ENCODE assay signal across 9 cellular contexts in the genomic region with DNA sequence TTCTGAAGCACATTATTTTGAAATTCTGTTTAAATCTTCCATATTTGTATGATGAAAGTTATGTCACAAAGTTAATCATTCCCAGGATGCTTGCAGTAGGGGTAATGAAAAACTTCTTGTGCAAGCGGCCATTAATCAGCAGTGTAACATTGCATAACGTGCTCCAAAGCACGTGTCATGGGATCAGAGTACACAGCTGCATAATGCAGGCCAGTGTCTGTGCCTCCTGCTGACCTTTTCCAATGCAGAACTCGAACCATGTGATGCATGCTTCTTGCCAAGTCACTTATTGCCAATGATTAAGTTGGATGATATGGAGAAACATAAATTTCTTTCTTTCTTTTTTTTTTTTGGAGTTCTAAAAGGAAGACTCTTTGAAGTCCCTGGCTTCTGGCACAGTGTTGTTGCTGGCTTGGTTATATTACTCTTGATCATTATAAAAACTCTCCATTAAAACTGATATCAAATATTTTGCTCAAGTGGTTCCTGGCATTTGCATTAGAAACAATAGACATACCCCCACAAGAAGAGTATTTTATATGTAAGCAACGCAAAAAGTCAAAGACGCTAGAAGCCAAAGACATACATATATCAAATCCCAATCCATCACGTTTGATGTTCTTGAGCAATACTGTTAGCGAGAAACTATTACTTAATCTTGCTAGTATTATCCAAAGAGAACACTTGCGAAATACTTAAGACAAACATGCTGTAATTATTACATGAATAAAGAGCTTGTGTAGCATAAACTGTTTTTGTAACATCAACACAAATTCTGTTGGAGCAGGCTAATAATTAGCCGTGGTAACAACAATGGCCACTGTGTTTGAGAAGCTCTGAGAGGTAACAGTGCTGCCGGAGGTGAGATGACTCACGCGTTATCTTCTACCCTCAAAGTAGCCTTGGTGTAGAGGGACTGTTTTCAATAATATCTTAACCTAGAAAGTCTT.
DNase-seq lines count a peak whose midpoint lies in the region; ATAC-seq, FAIRE-seq and TF ChIP-seq lines count a peak whose summit lies in the region.
"Had no signal": no experiment of that assay in that cellular context is flagged by ENCODE, and none has a peak within 500 bp of the region (broad histone marks: within the 10 kb centered on the region; RNA-seq: fewer than 3 reads in every experiment).

No MANE protein-coding gene starts in this region.

- FAIRE-seq in frontal cortex (lab: Jason Lieb, UNC) = no peak

- H3K27ac Mint-ChIP-seq in type B pancreatic cell = peak overlapping the region; percentile 84

- no peak overlapping the region for H2AFZ ChIP-seq in mammary epithelial cell (ENCODE audit: low read depth, low read length)

- no peaks in the 10 kb centered on the region for H3K9me3 ChIP-seq in mammary epithelial cell (replicated peaks; ENCODE audit: insufficient read depth, low read length)
- no peaks in the 10 kb centered on the region for H3K9me3 ChIP-seq in liver (ENCODE audit: control insufficient read depth in 4 of 4, low read length in 3 of 4)

- H3K4me1 ChIP-seq in mammary epithelial cell (ENCODE audit: insufficient read depth, low read length) = peaks cover 41% of the 10 kb centered on the region
- H3K4me1 ChIP-seq in liver (ENCODE audit: control insufficient read depth in 4 of 4, insufficient read depth in 4 of 4, low read length in 3 of 4) = peaks cover 8 to 43% (median 17%) of the 10 kb centered on the region in 4 donors

- H3K4me3 Mint-ChIP-seq in type B pancreatic cell = peak overlapping the region; percentile 66

- H3K9me3 Mint-ChIP-seq in type B pancreatic cell = no peaks in the 10 kb centered on the region

- H3K9ac ChIP-seq in mammary epithelial cell (ENCODE audit: insufficient read depth, low read length) (no peak overlapping the region), liver (ENCODE audit: low read depth in 1 of 2, low read length in 2 of 2) (peak overlapping the region in 1 of 2 donors; percentile 33)

- H3K27ac ChIP-seq in mammary epithelial cell (ENCODE audit: insufficient read depth, low read depth, low read length) (peak overlapping the region; percentile 73), liver (ENCODE audit: low read depth in 1 of 2, low read length in 2 of 2) (peak overlapping the region; percentile 98 to 99)

- H3K27me3 Mint-ChIP-seq in type B pancreatic cell = no peaks in the 10 kb centered on the region

- H3K4me3 ChIP-seq in AG09309 (ENCODE audit: control insufficient read depth, low read depth, low read length) (no peak overlapping the region), LNCaP clone FGC (ENCODE audit: low read depth, low read length) (no peak overlapping the region), mammary epithelial cell (replicated peaks in 1 of 3; ENCODE audit: insufficient read depth in 1 of 3, low read depth in 2 of 3, low read length in 3 of 3) (no peak overlapping the region), liver (ENCODE audit: low read depth in 1 of 3, low read length in 3 of 3) (no peak overlapping the region)
- H3K4me3 ChIP-seq: GM12878 had no signal

- no TSS peak for BruUV-seq in mammary epithelial cell (replicated peaks; lab: Mats Ljungman, UMichigan)

- no peaks in the 10 kb centered on the region for H3K79me2 ChIP-seq in mammary epithelial cell (ENCODE audit: insufficient read depth, low read length)

- H4K20me1 ChIP-seq in mammary epithelial cell (ENCODE audit: insufficient read depth, low read length) = no peaks in the 10 kb centered on the region

- 1% methylated on average over 13 of the region's 13 CpGs for WGBS in mammary epithelial cell (ENCODE audit: low coverage, missing lambda C conversion rate)
- whole genome bisulfite sequencing in liver = 20% methylated on average over 13 of the region's 13 CpGs

- in situ Hi-C loops in mammary epithelial cell (cut with MboI; ENCODE audit: low sequenced_read_pairs in 2 of 2) = no loop called here

- ATAC-seq in HG03135 (IDR thresholded peaks at IDR 0.05; ENCODE audit: unreplicated experiment) = no peak
- no peak for ATAC-seq in GM18519 (IDR thresholded peaks at IDR 0.05; ENCODE audit: low FRiP score, unreplicated experiment)
- ATAC-seq: GM12878 had no signal

- peak overlapping the region; percentile 65 for H3K4me2 ChIP-seq in mammary epithelial cell (ENCODE audit: insufficient read depth, low read depth, low read length)

- peaks cover 38% of the 10 kb centered on the region for H3K4me1 Mint-ChIP-seq in type B pancreatic cell (ENCODE audit: unreplicated experiment)

- CTCF ChIA-PET in mammary epithelial cell (lab: Charles Lee; ENCODE audit: low non-redundant PET) = interaction anchor here (0.6 to 0.7 kb wide), 2 partner anchors 201 to 529 kb away, joined by 5 read pairs; no protein-coding TSS in a partner anchor

- peaks cover 3% of the 10 kb centered on the region for H3K36me3 Mint-ChIP-seq in type B pancreatic cell

- H3K27me3 ChIP-seq in mammary epithelial cell (ENCODE audit: insufficient read depth, low read length) (no peaks in the 10 kb centered on the region), liver (ENCODE audit: control insufficient read depth in 4 of 4, insufficient read depth in 4 of 4, low read length in 3 of 4) (no peaks in the 10 kb centered on the region)

- DNase-seq in AG09309 (ENCODE audit: low read depth) = peak; percentile 96
- peak; percentile 17 for DNase-seq in LNCaP clone FGC (ENCODE audit: low read depth)
- peak; percentile 96 for DNase-seq in mammary epithelial cell
- DNase-seq in type B pancreatic cell (ENCODE audit: extremely low spot score, unreplicated experiment) = no peak
- DNase-seq in frontal cortex (ENCODE audit: low spot score in 2 of 2) = no peak

- TF ChIP-seq CTCF in AG09309 (IDR thresholded peaks at IDR 0.05; ENCODE audit: control insufficient read depth, insufficient read depth, low read depth, low read length, missing control alignments) (no peak), LNCaP clone FGC (IDR thresholded peaks at IDR 0.05; ENCODE audit: control insufficient read depth, extremely low read depth, insufficient read depth) (no peak), mammary epithelial cell (conservative IDR thresholded peaks at IDR 0.05 in 1 of 2, IDR thresholded peaks at IDR 0.05 in 1 of 2; ENCODE audit: extremely low read depth in 1 of 2, insufficient read depth in 1 of 2, low read depth in 1 of 2, low read length in 2 of 2) (no peak), liver (IDR thresholded peaks at IDR 0.05; ENCODE audit: low read depth, low read length, missing input control) (no peak), type B pancreatic cell (conservative IDR thresholded peaks at IDR 0.05) (no peak)

- peak; percentile 52 to 53 for TF ChIP-seq RAD21 in liver (IDR thresholded peaks at IDR 0.05)

- H3K36me3 ChIP-seq in mammary epithelial cell (ENCODE audit: insufficient read depth, low read length) = no peaks in the 10 kb centered on the region
- no peaks in the 10 kb centered on the region for H3K36me3 ChIP-seq in liver (ENCODE audit: control insufficient read depth in 4 of 4, insufficient read depth in 3 of 4, low read depth in 1 of 4, low read length in 3 of 4)

- dilution Hi-C loops in mammary epithelial cell (cut with HindIII; ENCODE audit: low sequenced_read_pairs) = no loop called here

- intact Hi-C loops in mammary epithelial cell (cut with micrococcal nuclease) = loop anchor here (5.0 to 10.0 kb wide), 3 partner anchors 77 to 280 kb away; a partner anchor contains a TSS

TF ChIP-seq in liver, 16 proteins besides CTCF, POLR2A, EP300 and RAD21 (continues in another document):
- peak in 1 of 2 donors; percentile 67 for TF ChIP-seq EGR1 (IDR thresholded peaks at IDR 0.05; ENCODE audit: low read depth in 2 of 2)
- TF ChIP-seq HNF4G (IDR thresholded peaks at IDR 0.05) = peak; percentile 92
- TF ChIP-seq RXRA (IDR thresholded peaks at IDR 0.05) = peak; percentile 91 to 95
- TF ChIP-seq FOXA2 (IDR thresholded peaks at IDR 0.05) = peak; percentile 95
- TF ChIP-seq JUND (IDR thresholded peaks at IDR 0.05) = peak; percentile 74 to 90
- TF ChIP-seq HNF4A (conservative IDR thresholded peaks at IDR 0.05) = peak; percentile 93 to 94
- TF ChIP-seq YY1 (IDR thresholded peaks at IDR 0.05) = peak; percentile 97
- TF ChIP-seq NR2F2 (IDR thresholded peaks at IDR 0.05) = peak; percentile 92
- TF ChIP-seq TAF1 (conservative IDR thresholded peaks at IDR 0.05) = peak; percentile 52
- TF ChIP-seq, protein P1, sequence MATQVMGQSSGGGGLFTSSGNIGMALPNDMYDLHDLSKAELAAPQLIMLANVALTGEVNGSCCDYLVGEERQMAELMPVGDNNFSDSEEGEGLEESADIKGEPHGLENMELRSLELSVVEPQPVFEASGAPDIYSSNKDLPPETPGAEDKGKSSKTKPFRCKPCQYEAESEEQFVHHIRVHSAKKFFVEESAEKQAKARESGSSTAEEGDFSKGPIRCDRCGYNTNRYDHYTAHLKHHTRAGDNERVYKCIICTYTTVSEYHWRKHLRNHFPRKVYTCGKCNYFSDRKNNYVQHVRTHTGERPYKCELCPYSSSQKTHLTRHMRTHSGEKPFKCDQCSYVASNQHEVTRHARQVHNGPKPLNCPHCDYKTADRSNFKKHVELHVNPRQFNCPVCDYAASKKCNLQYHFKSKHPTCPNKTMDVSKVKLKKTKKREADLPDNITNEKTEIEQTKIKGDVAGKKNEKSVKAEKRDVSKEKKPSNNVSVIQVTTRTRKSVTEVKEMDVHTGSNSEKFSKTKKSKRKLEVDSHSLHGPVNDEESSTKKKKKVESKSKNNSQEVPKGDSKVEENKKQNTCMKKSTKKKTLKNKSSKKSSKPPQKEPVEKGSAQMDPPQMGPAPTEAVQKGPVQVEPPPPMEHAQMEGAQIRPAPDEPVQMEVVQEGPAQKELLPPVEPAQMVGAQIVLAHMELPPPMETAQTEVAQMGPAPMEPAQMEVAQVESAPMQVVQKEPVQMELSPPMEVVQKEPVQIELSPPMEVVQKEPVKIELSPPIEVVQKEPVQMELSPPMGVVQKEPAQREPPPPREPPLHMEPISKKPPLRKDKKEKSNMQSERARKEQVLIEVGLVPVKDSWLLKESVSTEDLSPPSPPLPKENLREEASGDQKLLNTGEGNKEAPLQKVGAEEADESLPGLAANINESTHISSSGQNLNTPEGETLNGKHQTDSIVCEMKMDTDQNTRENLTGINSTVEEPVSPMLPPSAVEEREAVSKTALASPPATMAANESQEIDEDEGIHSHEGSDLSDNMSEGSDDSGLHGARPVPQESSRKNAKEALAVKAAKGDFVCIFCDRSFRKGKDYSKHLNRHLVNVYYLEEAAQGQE (IDR thresholded peaks at IDR 0.05) = peak; percentile 70

Comparison
In these comparisons a context has a peak if more than half of its experiments do, and no peak if none do; other contexts are left out.
1. DNase-seq: peak in AG09309 (single experiment), LNCaP clone FGC (single experiment) and mammary epithelial cell (single experiment); none in type B pancreatic cell (single experiment) and frontal cortex (0 of 2).